In the genomic region with DNA sequence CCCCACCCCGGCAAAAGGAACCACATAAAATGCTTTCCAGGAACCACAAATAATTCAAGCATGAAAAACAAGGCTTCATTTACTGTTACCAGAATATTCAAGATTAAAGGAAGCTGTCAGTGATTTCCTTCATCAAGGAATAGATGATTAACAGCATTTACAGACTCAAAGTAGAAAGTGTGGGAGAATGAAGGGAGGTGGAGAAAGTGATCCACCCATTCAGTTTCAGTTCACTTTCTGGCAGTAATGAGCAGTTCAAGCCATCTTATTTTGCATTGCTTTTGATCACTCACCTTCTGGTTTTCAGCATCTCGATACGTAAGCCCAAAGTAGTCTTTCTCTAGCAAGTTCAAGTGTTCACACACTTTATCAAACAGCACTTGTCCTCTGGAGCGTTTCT, we compare ENCODE assay signal across 18 cellular contexts.
DNase-seq lines count a peak whose midpoint lies in the region; ATAC-seq, FAIRE-seq and TF ChIP-seq lines count a peak whose summit lies in the region.
"Had no signal": no experiment of that assay in that cellular context is flagged by ENCODE, and none has a peak within 500 bp of the region (broad histone marks: within the 10 kb centered on the region; RNA-seq: fewer than 3 reads in every experiment).

No MANE protein-coding gene starts in this region.

- no peaks in the 10 kb centered on the region for H3K27me3 Mint-ChIP-seq in naive B cell

- DNase-seq in GM18507 (ENCODE audit: extremely low spot score, insufficient read length, low read depth) (no peak), NAMALWA (ENCODE audit: low spot score) (peak; percentile 3), naive B cell (no peak), GM12892 (ENCODE audit: insufficient read length) (no peak)
- no peak for DNase-seq in NK-92 treated with Interleukin-12 subunit alpha and Interleukin-12 subunit beta, amount 100 ng/mL, for 24 hours (lab: John Stamatoyannopoulos, UW)
- DNase-seq: activated CD4-positive, alpha-beta T cell treated with anti-CD3 and anti-CD28 coated beads, Interleukin-2, amount 50 U/mL, for 4 hours; activated naive CD4-positive, alpha-beta T cell treated with anti-CD3 and anti-CD28 coated beads, Interleukin-2, amount 50 U/mL, for 16 hours; activated T-cell treated with anti-CD3 and anti-CD28 coated beads, Interleukin-2, amount 50 U/mL, for 1 hour; Caco-2; EL; H7; natural killer cell; NCI-H1436 treated with DMSO at 0.1 percent for 48 hours; NCI-H82; posterior cingulate gyrus; stimulated activated CD4-positive, alpha-beta T cell treated with anti-CD3 and anti-CD28 coated beads, Interleukin-2, amount 100 ng/mL, for 24 hours had no signal

- no peak overlapping the region for H3K4me3 Mint-ChIP-seq in naive B cell
- H3K4me3 Mint-ChIP-seq: natural killer cell had no signal

- no peak overlapping the region for H3K27ac Mint-ChIP-seq in naive B cell
- H3K27ac Mint-ChIP-seq: natural killer cell had no signal

- no peak for TF ChIP-seq POLR2A in GM12892 (IDR thresholded peaks at IDR 0.05; ENCODE audit: low read depth, low read length)

- peaks cover 14 to 20% (median 15%) of the 10 kb centered on the region in 3 donors for H3K4me1 Mint-ChIP-seq in naive B cell
- H3K4me1 Mint-ChIP-seq: natural killer cell had no signal

- H3K36me3 Mint-ChIP-seq in naive B cell = no peaks in the 10 kb centered on the region
- H3K36me3 Mint-ChIP-seq: natural killer cell had no signal

- H3K9me3 Mint-ChIP-seq in naive B cell = no peaks in the 10 kb centered on the region
- H3K9me3 Mint-ChIP-seq: natural killer cell had no signal

- peak; percentile 47 for FAIRE-seq in GM18507 (lab: Jason Lieb, UNC)
- no peak for FAIRE-seq in GM12892 (lab: Jason Lieb, UNC)

- ATAC-seq in GM21423 (IDR thresholded peaks at IDR 0.05; ENCODE audit: unreplicated experiment) (peak; percentile 74), naive B cell (ENCODE audit: low read depth in 2 of 2) (peak; percentile 35 to 56), GM21515 (IDR thresholded peaks at IDR 0.05; ENCODE audit: unreplicated experiment) (no peak)
- ATAC-seq: natural killer cell had no signal
